9 cellular contexts compared by ENCODE assay signal in the genomic region with DNA sequence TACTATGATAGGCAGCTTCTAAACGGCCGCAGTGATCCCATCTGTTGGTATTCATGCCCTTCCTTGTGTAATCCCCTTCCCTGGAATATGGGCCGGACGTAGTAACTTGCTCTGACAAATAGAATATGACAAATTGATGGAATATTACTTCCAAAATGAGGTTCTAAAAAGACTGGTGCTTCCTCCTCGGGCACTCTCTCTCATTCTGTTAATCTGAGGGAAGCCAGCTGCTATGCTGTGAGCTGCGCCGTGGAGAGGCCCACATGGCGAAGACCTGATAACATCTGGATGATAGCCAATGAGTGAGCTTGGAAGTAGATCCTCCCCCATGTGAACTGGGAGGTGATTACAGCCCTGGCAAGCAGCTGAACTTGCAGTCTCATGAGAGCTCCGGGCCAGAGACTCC. TPM values are rescaled to one million over a fixed set of nuclear protein-coding genes. Genes with fewer than 3 reads are reported as not detected.
DNase-seq lines count a peak whose midpoint lies in the region; ATAC-seq and TF ChIP-seq lines count a peak whose summit lies in the region.
"Had no signal": no experiment of that assay in that cellular context is flagged by ENCODE, and none has a peak within 500 bp of the region (broad histone marks: within the 10 kb centered on the region; RNA-seq: fewer than 3 reads in every experiment).

No MANE protein-coding gene starts in this region.

- H4K20me1 ChIP-seq in GM23248 (ENCODE audit: insufficient read depth): no peaks in the 10 kb centered on the region

- peak overlapping the region; percentile 87 for H3K27ac Mint-ChIP-seq in glutamatergic neuron (ENCODE audit: unreplicated experiment)

- WGBS in GM23248 (ENCODE audit: low coverage in 1 of 2, low lambda C conversion rate in 2 of 2, missing lambda C conversion rate in 2 of 2), 2 experiments: 61% methylated on average over 9 of the region's 9 CpGs
- 13 to 21% (median 15%) methylated on average over 9 of the region's 9 CpGs for WGBS in psoas muscle, 3 donors
- 36 to 41% methylated on average over 6 to 9 of the region's 9 CpGs for WGBS in esophagus squamous epithelium, 2 donors

- TF ChIP-seq POLR2A in esophagus squamous epithelium (IDR thresholded peaks at IDR 0.05): no peak

- H3F3A ChIP-seq in GM23248 (ENCODE audit: insufficient read depth): peaks cover 14% of the 10 kb centered on the region

- no peak overlapping the region for H3K9ac ChIP-seq in GM23248

- no peak overlapping the region for H3K4me2 ChIP-seq in GM23248 (ENCODE audit: unreplicated experiment)

- no TSS peak for BruUV-seq in Panc1 (replicated peaks; lab: Mats Ljungman, UMichigan)

- peaks cover 4% of the 10 kb centered on the region for H3K4me1 Mint-ChIP-seq in glutamatergic neuron (ENCODE audit: low read depth, unreplicated experiment)

- H3K27me3 Mint-ChIP-seq in glutamatergic neuron (ENCODE audit: unreplicated experiment): no peaks in the 10 kb centered on the region

- no peaks in the 10 kb centered on the region for H3K9me2 ChIP-seq in GM23248 (ENCODE audit: insufficient read depth)

- H2AFZ ChIP-seq in GM23248: no peak overlapping the region

- no peaks in the 10 kb centered on the region for H3K27me3 ChIP-seq in GM23248 (replicated peaks; ENCODE audit: insufficient read depth)
- H3K27me3 ChIP-seq in Panc1 (ENCODE audit: control insufficient read depth, insufficient read depth, low read length): no peaks in the 10 kb centered on the region
- H3K27me3 ChIP-seq in psoas muscle (ENCODE audit: insufficient read depth in 3 of 3, low read length in 2 of 3): no peaks in the 10 kb centered on the region
- no peaks in the 10 kb centered on the region for H3K27me3 ChIP-seq in esophagus squamous epithelium

- H3K27ac ChIP-seq in GM23248: no peak overlapping the region
- H3K27ac ChIP-seq in Panc1 (ENCODE audit: low read length): no peak overlapping the region
- H3K27ac ChIP-seq in psoas muscle: peak overlapping the region; percentile 21
- peak overlapping the region in 1 of 4 donors; percentile 22 for H3K27ac ChIP-seq in esophagus squamous epithelium

- H3K36me3 ChIP-seq in GM23248 (ENCODE audit: low read depth): no peaks in the 10 kb centered on the region
- no peaks in the 10 kb centered on the region for H3K36me3 ChIP-seq in Panc1 (ENCODE audit: control insufficient read depth, insufficient read depth, low read length)
- H3K36me3 ChIP-seq in psoas muscle (ENCODE audit: insufficient read depth in 1 of 2, low read depth in 1 of 2): no peaks in the 10 kb centered on the region
- H3K36me3 ChIP-seq in esophagus squamous epithelium: no peaks in the 10 kb centered on the region
- H3K36me3 ChIP-seq: thoracic aorta had no signal

- TF ChIP-seq CTCF in Panc1 (IDR thresholded peaks at IDR 0.05) (no peak), glutamatergic neuron (IDR thresholded peaks at IDR 0.05; ENCODE audit: partially characterized antibody, unreplicated experiment) (no peak), psoas muscle (IDR thresholded peaks at IDR 0.05) (no peak), esophagus squamous epithelium (IDR thresholded peaks at IDR 0.05) (no peak)

- H3K9me3 ChIP-seq in GM23248 (ENCODE audit: low read depth) (no peaks in the 10 kb centered on the region), Panc1 (ENCODE audit: control insufficient read depth, insufficient read depth, low read depth, low read length) (no peaks in the 10 kb centered on the region), psoas muscle (no peaks in the 10 kb centered on the region), esophagus squamous epithelium (no peaks in the 10 kb centered on the region)
- H3K9me3 ChIP-seq: thoracic aorta had no signal

- no peak overlapping the region for H3K4me3 Mint-ChIP-seq in glutamatergic neuron (ENCODE audit: unreplicated experiment)

- ATAC-seq in Panc1 (peak; percentile 78), psoas muscle (peak; percentile 55 to 61 (median 60)), HG02885 (IDR thresholded peaks at IDR 0.05; ENCODE audit: poor library complexity, unreplicated experiment) (no peak), HG02852 (IDR thresholded peaks at IDR 0.05; ENCODE audit: unreplicated experiment) (no peak)

- H3K4me3 ChIP-seq in GM23248 (no peak overlapping the region), Panc1 (ENCODE audit: low read depth in 2 of 2, low read length in 2 of 2) (no peak overlapping the region), psoas muscle (no peak overlapping the region), esophagus squamous epithelium (no peak overlapping the region)
- H3K4me3 ChIP-seq: thoracic aorta had no signal

- no peaks in the 10 kb centered on the region for H3K79me2 ChIP-seq in GM23248 (ENCODE audit: insufficient read depth)

- peak; percentile 11 for DNase-seq in GM23248
- DNase-seq in Panc1 (ENCODE audit: low read depth, low spot score): no peak
- DNase-seq in glutamatergic neuron: peak; percentile 34
- peak; percentile 37 to 65 for DNase-seq in psoas muscle
- no peak for DNase-seq in RKO (ENCODE audit: low spot score)
- DNase-seq in esophagus squamous epithelium (lab: John Stamatoyannopoulos, UW): no peak

- CTCF ChIA-PET in Panc1 (lab: Charles Lee): no interaction called here

- no peaks in the 10 kb centered on the region for H3K9me3 Mint-ChIP-seq in glutamatergic neuron (ENCODE audit: unreplicated experiment)

- in situ Hi-C loops in GM23248 (cut with MboI): no loop called here
- in situ Hi-C loops in Panc1 (cut with HindIII; ENCODE audit: low pct_unique_long_range_greater_than_20kb, low sequenced_read_pairs): no loop called here

- H3K4me1 ChIP-seq in GM23248 (ENCODE audit: insufficient read depth) (peaks cover 10% of the 10 kb centered on the region), Panc1 (ENCODE audit: control insufficient read depth, insufficient read depth, low read length) (peaks cover 3% of the 10 kb centered on the region), psoas muscle (peaks cover 45% of the 10 kb centered on the region), esophagus squamous epithelium (peaks cover 6 to 25% (median 8%) of the 10 kb centered on the region in 3 donors)

- H3K36me3 Mint-ChIP-seq in glutamatergic neuron (ENCODE audit: unreplicated experiment): no peaks in the 10 kb centered on the region

- POLR2A ChIA-PET in Panc1 (lab: Charles Lee): no interaction called here

- intact Hi-C loops in Panc1 (cut with micrococcal nuclease; ENCODE audit: unreplicated experiment): no loop called here
- intact Hi-C loops in psoas muscle (cut with DNase I): no loop called here
- intact Hi-C loops in esophagus squamous epithelium (cut with DNase I): no loop called here

RNA-seq across cellular contexts. Expression of a gene that starts 27.2 kb away (rescaled TPM):
- 6.5 and 7.5 TPM in 2 replicates for total RNA-seq in GM23248 (2014; rRNA removed; shearing (Covaris generic))
- 28.1 and 29.2 TPM in 2 replicates for polyA plus RNA-seq in GM23248 (2016; fragmentation: Nextera tagmentation; extraction: Ambion mirVana)
- 18.6 TPM for total RNA-seq in Panc1 (2021; ENCODE audit: unreplicated experiment)
- polyA plus RNA-seq in Panc1 (2012; ENCODE audit: insufficient read length): 26.4 TPM
- 44.7 TPM for total RNA-seq in glutamatergic neuron (ENCODE audit: unreplicated experiment)
- total RNA-seq in psoas muscle: 1,000 to 10,000 TPM in 1 of 4 donors, 100 to 1,000 TPM in 3; 384 to 1,107 (median 729) TPM
- 100 to 1,000 TPM; 609 to 934 (median 795) TPM for polyA plus RNA-seq in psoas muscle
- 10 to 100 TPM; 12.4 to 24.0 (median 16.3) TPM for total RNA-seq in esophagus squamous epithelium

Comparison
In these comparisons a context has a peak if more than half of its experiments do, and no peak if none do; other contexts are left out.
1. DNase-seq: peak in GM23248 (single experiment), glutamatergic neuron (single experiment) and psoas muscle (2 of 2); none in Panc1 (single experiment), RKO (single experiment) and esophagus squamous epithelium (single experiment).
2. ATAC-seq: peak in Panc1 (single experiment) and psoas muscle (4 of 4); none in HG02885 (single experiment) and HG02852 (single experiment).